Comparison of ENCODE assay signal across 11 cellular contexts in the genomic region with DNA sequence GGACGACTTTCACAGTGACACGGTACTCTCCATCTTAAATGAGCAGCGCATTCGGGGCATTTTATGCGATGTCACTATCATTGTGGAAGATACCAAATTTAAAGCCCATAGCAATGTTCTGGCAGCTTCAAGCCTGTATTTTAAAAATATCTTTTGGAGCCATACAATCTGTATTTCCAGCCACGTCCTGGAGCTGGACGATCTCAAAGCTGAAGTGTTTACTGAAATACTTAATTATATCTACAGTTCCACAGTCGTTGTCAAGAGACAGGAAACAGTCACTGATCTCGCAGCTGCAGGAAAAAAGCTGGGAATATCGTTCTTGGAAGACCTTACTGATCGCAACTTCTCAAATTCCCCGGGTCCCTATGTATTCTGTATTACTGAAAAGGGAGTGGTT. TPM values are rescaled to one million over a fixed set of nuclear protein-coding genes. Genes with fewer than 3 reads are reported as not detected.
DNase-seq lines count a peak whose midpoint lies in the region; ATAC-seq and TF ChIP-seq lines count a peak whose summit lies in the region.
"Had no signal": no experiment of that assay in that cellular context is flagged by ENCODE, and none has a peak within 500 bp of the region (broad histone marks: within the 10 kb centered on the region; RNA-seq: fewer than 3 reads in every experiment).

No MANE protein-coding gene starts in this region.

- H3K27me3 ChIP-seq in duodenal mucosa (ENCODE audit: control insufficient read depth in 1 of 2, insufficient read depth in 2 of 2, low read length in 2 of 2) (no peaks in the 10 kb centered on the region), lung (ENCODE audit: control insufficient read depth, insufficient read depth) (no peaks in the 10 kb centered on the region), thymus (ENCODE audit: control insufficient read depth, insufficient read depth) (no peaks in the 10 kb centered on the region), trophoblast cell (ENCODE audit: insufficient read depth, low read length) (no peaks in the 10 kb centered on the region)

- no peak overlapping the region for H4K12ac ChIP-seq in trophoblast cell (ENCODE audit: low read depth, low read length)

- H2BK12ac ChIP-seq in trophoblast cell (ENCODE audit: low read length): no peak overlapping the region

- H3K27ac ChIP-seq in duodenal mucosa (ENCODE audit: low read depth, low read length) (peak overlapping the region; percentile 11), lung (ENCODE audit: low read depth in 1 of 2, low read length in 1 of 2) (peak overlapping the region; percentile 6 to 45), thymus (ENCODE audit: low read depth) (peak overlapping the region; percentile 25), trophoblast cell (ENCODE audit: low read depth, low read length) (no peak overlapping the region)

- H3K9me3 ChIP-seq in duodenal mucosa (ENCODE audit: control insufficient read depth in 1 of 2, low read length in 2 of 2): no peaks in the 10 kb centered on the region
- no peaks in the 10 kb centered on the region for H3K9me3 ChIP-seq in lung (ENCODE audit: control insufficient read depth in 2 of 2, insufficient read depth in 1 of 2, low read length in 1 of 2)
- H3K9me3 ChIP-seq in thymus (ENCODE audit: control insufficient read depth): no peaks in the 10 kb centered on the region
- peaks cover 2% of the 10 kb centered on the region for H3K9me3 ChIP-seq in trophoblast cell (ENCODE audit: insufficient read depth, low read depth, low read length)

- ATAC-seq in lung (ENCODE audit: insufficient read depth, low FRiP score) (no peak), HG02623 (IDR thresholded peaks at IDR 0.05; ENCODE audit: unreplicated experiment) (no peak)

- H4K8ac ChIP-seq in trophoblast cell (ENCODE audit: low read depth, low read length): no peak overlapping the region

- no peak overlapping the region for H3K23ac ChIP-seq in trophoblast cell (ENCODE audit: low read length)

- H2AK5ac ChIP-seq in trophoblast cell (ENCODE audit: low read length): no peak overlapping the region

- no peak overlapping the region for H2BK5ac ChIP-seq in trophoblast cell (ENCODE audit: low read depth, low read length, poor library complexity)

- no peak overlapping the region for H3K4ac ChIP-seq in trophoblast cell (ENCODE audit: low read depth, low read length)

- H3K79me2 ChIP-seq in trophoblast cell (ENCODE audit: control insufficient read depth, insufficient read depth, low read length, poor library complexity): no peaks in the 10 kb centered on the region

- H3K4me1 ChIP-seq in duodenal mucosa (ENCODE audit: control insufficient read depth in 1 of 2, insufficient read depth in 2 of 2, low read length in 2 of 2) (peaks cover 12 to 13% of the 10 kb centered on the region in 2 donors), lung (ENCODE audit: control insufficient read depth in 2 of 2, insufficient read depth in 2 of 2, low read length in 2 of 2) (peaks cover 5 to 23% of the 10 kb centered on the region in 2 donors), thymus (ENCODE audit: control insufficient read depth, insufficient read depth, low read length) (no peaks in the 10 kb centered on the region), trophoblast cell (ENCODE audit: control insufficient read depth in 1 of 2, insufficient read depth in 2 of 2, low read length in 2 of 2) (no peaks in the 10 kb centered on the region)

- H4K91ac ChIP-seq in trophoblast cell (ENCODE audit: low read depth, low read length): no peak overlapping the region

- 49 to 74% methylated on average over 12 of the region's 12 CpGs for WGBS in lung, 2 donors
- 95% methylated on average over 12 of the region's 12 CpGs for WGBS in thymus
- WGBS in trophoblast cell (ENCODE audit: extremely low coverage, insufficient coverage, insufficient read length): no CpG with 5 or more reads among the region's 12 CpGs

- no peak overlapping the region for H2BK120ac ChIP-seq in trophoblast cell (ENCODE audit: insufficient read depth, low read length, poor library complexity)

- no peak overlapping the region for H3K9ac ChIP-seq in duodenal mucosa (ENCODE audit: low read depth in 1 of 2, low read length in 2 of 2)
- H3K9ac ChIP-seq in trophoblast cell (ENCODE audit: low read length): no peak overlapping the region

- H3K36me3 ChIP-seq in duodenal mucosa (ENCODE audit: control insufficient read depth in 1 of 2, insufficient read depth in 2 of 2, low read length in 2 of 2) (peaks cover 40 to 60% of the 10 kb centered on the region in 2 donors), lung (ENCODE audit: control insufficient read depth in 2 of 2, insufficient read depth in 2 of 2, low read length in 2 of 2) (peaks cover 33 to 38% of the 10 kb centered on the region in 2 donors), thymus (ENCODE audit: control insufficient read depth, insufficient read depth) (peaks cover 7% of the 10 kb centered on the region), trophoblast cell (ENCODE audit: control insufficient read depth in 1 of 2, insufficient read depth in 2 of 2, low read length in 2 of 2) (peaks cover 16 to 36% of the 10 kb centered on the region in 2 experiments)

- DNase-seq in NCI-H1417 (lab: John Stamatoyannopoulos, UW) (peak; percentile 6 to 38 (median 9)), NCI-H1417 treated with DMSO at 0.1 percent for 48 hours (lab: John Stamatoyannopoulos, UW) (no peak), lung (ENCODE audit: low spot score) (no peak), activated gamma-delta T cell (lab: John Stamatoyannopoulos, UW) (no peak), trophoblast cell (no peak)
- DNase-seq: 8988T; activated CD8-positive, alpha-beta T cell treated with anti-CD3 and anti-CD28 coated beads, Interleukin-2, amount 10 ng/mL, durations not matched to agents 7 days and 5 days; dermis blood vessel endothelial cell had no signal

- no peak overlapping the region for H3K18ac ChIP-seq in trophoblast cell (ENCODE audit: low read length)

- H3K4me3 ChIP-seq in duodenal mucosa (ENCODE audit: low read depth in 1 of 2, low read length in 2 of 2) (no peak overlapping the region), lung (no peak overlapping the region), thymus (ENCODE audit: low read length) (no peak overlapping the region), trophoblast cell (ENCODE audit: low read depth, low read length) (no peak overlapping the region)

- no peak for TF ChIP-seq CTCF in lung (IDR thresholded peaks at IDR 0.05; ENCODE audit: control extremely low read depth, extremely low read depth)

- no peak overlapping the region for H3K4me2 ChIP-seq in trophoblast cell (ENCODE audit: low read length)

- no peaks in the 10 kb centered on the region for H3K79me1 ChIP-seq in trophoblast cell (ENCODE audit: low read length)

- H2AFZ ChIP-seq in trophoblast cell (ENCODE audit: insufficient read depth, low read length, poor library complexity): no peak overlapping the region

- no peak overlapping the region for H3K14ac ChIP-seq in trophoblast cell (ENCODE audit: low read length)

RNA-seq across cellular contexts. Expression of a gene that starts 44.4 kb away (rescaled TPM):
- 10 to 100 TPM; 18.3 to 27.4 TPM for total RNA-seq in lung
- 1 to 10 TPM; 6.8 to 7.5 TPM for polyA plus RNA-seq in lung
- 21.1 TPM for polyA plus RNA-seq in thymus
- 10.9 and 11.3 TPM in 2 replicates for polyA plus RNA-seq in trophoblast cell (2013)

Comparison
In these comparisons a context has a peak if more than half of its experiments do, and no peak if none do; other contexts are left out.
1. DNase-seq: peak in NCI-H1417 (3 of 3); none in NCI-H1417 treated with DMSO at 0.1 percent for 48 hours (single experiment), lung (single experiment), activated gamma-delta T cell (single experiment) and trophoblast cell (0 of 2).